8 cellular contexts compared by ENCODE assay signal in the genomic region with DNA sequence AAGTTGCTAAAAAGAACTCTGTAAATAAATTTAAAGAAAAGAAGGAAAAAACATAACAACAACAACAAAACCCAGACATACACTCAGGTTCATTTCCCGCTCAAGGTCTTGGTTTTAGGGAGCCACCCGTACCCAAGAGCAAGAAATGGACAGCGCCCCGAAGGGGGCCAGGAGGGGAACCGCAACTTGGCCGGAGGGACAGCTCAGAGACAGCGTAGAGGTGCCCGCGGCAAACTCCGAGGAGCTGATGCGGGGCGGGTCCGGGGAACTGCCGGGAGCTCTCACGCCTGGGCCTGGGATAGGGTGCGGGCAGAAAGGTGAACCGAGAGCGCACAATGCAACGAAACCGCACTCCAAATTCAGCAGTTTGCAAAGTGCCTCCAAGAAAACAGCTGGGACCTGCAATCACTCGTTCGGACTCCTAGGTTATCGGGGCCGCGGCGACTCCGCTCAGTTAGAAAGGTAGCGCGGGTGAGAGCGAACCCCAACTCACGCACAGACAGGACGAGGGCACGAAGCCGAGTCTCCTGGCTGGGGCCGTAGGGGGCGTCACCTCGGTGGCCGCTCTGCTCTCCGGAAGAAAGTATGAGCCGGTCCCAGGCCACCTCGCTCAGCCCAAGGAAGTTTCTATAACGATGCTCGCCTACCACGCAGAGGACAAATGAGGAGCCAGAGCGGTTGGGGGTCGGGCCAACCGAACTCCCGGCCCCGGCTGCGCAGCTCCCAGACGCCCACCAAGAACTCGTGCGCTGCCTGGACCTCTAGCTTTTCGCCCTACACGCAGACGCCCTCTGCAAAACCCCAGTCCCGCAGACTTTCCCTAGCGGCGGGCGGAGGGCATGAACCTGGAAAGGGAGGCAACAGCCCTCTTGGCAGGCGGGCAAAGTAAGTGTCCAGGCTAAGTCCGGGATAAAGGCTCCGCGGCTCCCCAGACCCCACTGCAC. TPM values are rescaled to one million over a fixed set of nuclear protein-coding genes. Genes with fewer than 3 reads are reported as not detected.
DNase-seq lines count a peak whose midpoint lies in the region; ATAC-seq and TF ChIP-seq lines count a peak whose summit lies in the region.

No MANE protein-coding gene starts in this region.

- H3K36me3 ChIP-seq in iPS-15b (ENCODE audit: control insufficient read depth, insufficient read depth, low read length): no peaks in the 10 kb centered on the region
- no peaks in the 10 kb centered on the region for H3K36me3 ChIP-seq in sigmoid colon

- intact Hi-C loops in sigmoid colon (cut with DNase I): loop anchor here (5.0 kb wide), 1 partner anchor 149 kb away; a partner anchor contains a TSS

- 2 to 4% methylated on average over 64 of the region's 64 CpGs for WGBS in sigmoid colon, 2 donors

- H3K9me3 ChIP-seq in iPS-15b (ENCODE audit: control insufficient read depth, insufficient read depth, low read length) (no peaks in the 10 kb centered on the region), sigmoid colon (no peaks in the 10 kb centered on the region)

- TF ChIP-seq CTCF in astrocyte of the cerebellum (IDR thresholded peaks at IDR 0.05; ENCODE audit: low read depth, low read length, missing control alignments): peak; percentile 48
- peak in 2 of 4 experiments; percentile 29 to 31 for TF ChIP-seq CTCF in sigmoid colon (IDR thresholded peaks at IDR 0.05)

- no peak for ATAC-seq in HG03159 (IDR thresholded peaks at IDR 0.05; ENCODE audit: unreplicated experiment)
- ATAC-seq in HG03460 (IDR thresholded peaks at IDR 0.05; ENCODE audit: unreplicated experiment): no peak
- ATAC-seq in GM21515 (IDR thresholded peaks at IDR 0.05; ENCODE audit: unreplicated experiment): no peak

- peak overlapping the region; percentile 37 for H3K9ac ChIP-seq in iPS-15b (ENCODE audit: low read depth, low read length)

- H3K4me1 ChIP-seq in iPS-15b (ENCODE audit: control insufficient read depth, insufficient read depth, low read length) (peaks cover 10% of the 10 kb centered on the region), sigmoid colon (peaks cover 0 to 21% (median 16%) of the 10 kb centered on the region in 4 donors)

- TF ChIP-seq EP300 in sigmoid colon (IDR thresholded peaks at IDR 0.05): no peak

- H3K27ac ChIP-seq in sigmoid colon: peak overlapping the region; percentile 56 to 76 (median 68)

- no peak for TF ChIP-seq POLR2A in sigmoid colon (IDR thresholded peaks at IDR 0.05)

- peak; percentile 39 for DNase-seq in DMS53 treated with DMSO at 0.1 percent for 48 hours (lab: John Stamatoyannopoulos, UW; ENCODE audit: unreplicated experiment)
- peak; percentile 6 for DNase-seq in NCI-H446 treated with DMSO at 0.1 percent for 48 hours (lab: John Stamatoyannopoulos, UW)
- no peak for DNase-seq in astrocyte of the cerebellum (ENCODE audit: low read depth)
- peak; percentile 78 for DNase-seq in sigmoid colon

- peaks cover 58% of the 10 kb centered on the region for H3K27me3 ChIP-seq in iPS-15b (ENCODE audit: control insufficient read depth, insufficient read depth, low read length)
- H3K27me3 ChIP-seq in sigmoid colon: no peaks in the 10 kb centered on the region

- in situ Hi-C loops in astrocyte of the cerebellum (cut with HindIII; ENCODE audit: low sequenced_read_pairs): no loop called here

- H3K4me3 ChIP-seq in astrocyte of the cerebellum (ENCODE audit: low read depth, low read length): peak overlapping the region; percentile 51
- peak overlapping the region; percentile 79 for H3K4me3 ChIP-seq in iPS-15b (ENCODE audit: low read depth, low read length)
- peak overlapping the region; percentile 48 to 69 (median 63) for H3K4me3 ChIP-seq in sigmoid colon

RNA-seq across cellular contexts. Expression of a gene that starts 1.4 kb away (rescaled TPM):
- 10 to 100 TPM in 1 of 4 donors, 1 to 10 TPM in 3; 3.8 to 11.1 (median 7.4) TPM for total RNA-seq in sigmoid colon
- polyA plus RNA-seq in sigmoid colon: 1 to 10 TPM; 1.2 to 1.6 (median 1.5) TPM
